1 cellular context compared by ENCODE assay signal in genomic region chr6:94510877-94511276, GRCh38.
TF ChIP-seq lines count a peak whose summit lies in the region.

No MANE protein-coding gene starts in this region.

TF ChIP-seq in WTC11, 78 proteins besides CTCF, POLR2A, EP300 and RAD21 (continued from another document):
- TF ChIP-seq MAX (CRISPR knock-in tag; IDR thresholded peaks at IDR 0.05) (no peak), ZNF263 (CRISPR knock-in tag; IDR thresholded peaks at IDR 0.05; ENCODE audit: low read depth) (no peak), GRHL2 (CRISPR knock-in tag; IDR thresholded peaks at IDR 0.05; ENCODE audit: insufficient replicate concordance, severe bottlenecking) (no peak), ZMAT4 (CRISPR knock-in tag; IDR thresholded peaks at IDR 0.05) (no peak), PRRX2 (CRISPR knock-in tag; IDR thresholded peaks at IDR 0.05) (no peak), ATF2 (CRISPR knock-in tag; IDR thresholded peaks at IDR 0.05; ENCODE audit: borderline replicate concordance, low read depth) (no peak)
